Comparison of ENCODE assay signal across 24 cellular contexts in genomic region chr4:66959207-66959606, GRCh38.
"Had no signal": no experiment of that assay in that cellular context is flagged by ENCODE, and none has a peak within 500 bp of the region (broad histone marks: within the 10 kb centered on the region; RNA-seq: fewer than 3 reads in every experiment).

No MANE protein-coding gene starts in this region.

- H3K4me3 ChIP-seq: left lung, lung, ovary, right atrium auricular region, right lobe of liver, skin epidermis, stomach, testis, thyroid gland, transverse colon, upper lobe of left lung, vagina had no signal

- H3K36me3 ChIP-seq: left lung, ovary, right atrium auricular region, right lobe of liver, stomach, thyroid gland, transverse colon, upper lobe of left lung, vagina had no signal

- H3K27ac ChIP-seq: left lung, ovary, right atrium auricular region, right lobe of liver, skin epidermis, stomach, testis, thyroid gland, transverse colon, upper lobe of left lung, vagina had no signal

- DNase-seq: hippocampal formation; kidney glomerular epithelial cell; left colon; left lung; mesendoderm; naive thymus-derived CD4-positive, alpha-beta T cell; ovary; right lobe of liver; stimulated activated CD4-positive, alpha-beta T cell treated with anti-CD3 and anti-CD28 coated beads, Interleukin-12 subunit alpha, Interleukin-12 subunit beta, amount 100 ng/mL, for 4 hours; stimulated activated CD4-positive, alpha-beta T cell treated with anti-CD3 and anti-CD28 coated beads, Interleukin-15, amount 100 ng/mL, for 24 hours; stimulated activated CD4-positive, alpha-beta T cell treated with anti-CD3 and anti-CD28 coated beads, Interleukin-2, amount 100 ng/mL, for 24 hours; stimulated activated CD4-positive, alpha-beta T cell treated with anti-CD3 and anti-CD28 coated beads, Interleukin-4, amount 100 ng/mL, for 1 hour; stimulated activated naive B cell treated with anti-CD40 and anti-IgM and Interleukin-4, amounts not matched to agents 10 μg/mL and 1 μg/mL and 100 μg/mL, for 72 hours; stimulated activated naive CD8-positive, alpha-beta T cell treated with anti-CD3 and anti-CD28 coated beads, Interleukin-15, Interleukin-2, amounts not matched to agents 100 U/mL and 50 U/mL, for 24 hours; stomach; testis; thyroid gland; transverse colon; upper lobe of left lung had no signal

- H3K27me3 ChIP-seq: left lung, ovary, right atrium auricular region, right lobe of liver, stomach, testis, thyroid gland, transverse colon, upper lobe of left lung, vagina had no signal

- H3K9me3 ChIP-seq: ovary, right atrium auricular region, right lobe of liver, stomach, testis, thyroid gland, transverse colon, upper lobe of left lung, vagina had no signal

- ATAC-seq: left colon; left lung; naive thymus-derived CD4-positive, alpha-beta T cell; natural killer cell treated with Interleukin-12 subunit alpha and Interleukin-12 subunit beta and Interleukin-15 and Interleukin-18, amount 100 ng/mL, for 72 hours; right lobe of liver; stimulated activated naive B cell treated with anti-CD40 and anti-IgM and Interleukin-4, amounts not matched to agents 10 μg/mL and 1 μg/mL and 100 μg/mL, for 72 hours; stimulated activated naive CD8-positive, alpha-beta T cell treated with anti-CD3 and anti-CD28 coated beads, Interleukin-15, Interleukin-2, amounts not matched to agents 100 U/mL and 50 U/mL, for 24 hours had no signal

- H3K4me1 ChIP-seq: left lung, right atrium auricular region, right lobe of liver, stomach, testis, thyroid gland, transverse colon, upper lobe of left lung, vagina had no signal
